Comparison of ENCODE assay signal across 2 cellular contexts in the genomic region with DNA sequence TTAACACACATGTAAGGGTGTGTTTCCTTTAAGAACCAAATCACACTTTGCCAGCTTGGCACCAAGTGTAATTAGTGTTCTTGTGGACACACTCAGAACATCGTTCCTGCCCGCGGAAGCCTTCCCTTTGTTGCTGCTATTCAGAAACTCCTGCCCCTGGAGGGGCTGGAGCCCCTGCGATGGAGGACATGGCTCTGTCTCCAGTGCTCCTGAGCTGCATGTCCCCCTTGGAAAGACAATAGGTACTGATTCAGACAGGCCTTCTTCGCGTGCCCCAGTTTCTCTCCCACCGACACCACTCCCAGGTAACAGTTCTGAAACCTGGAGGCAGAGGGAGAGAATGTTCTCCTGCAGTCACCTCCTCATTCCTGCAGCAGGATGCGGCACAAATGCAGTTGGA.
TF ChIP-seq lines count a peak whose summit lies in the region.

No MANE protein-coding gene starts in this region.

TF ChIP-seq in liver, 16 proteins besides CTCF, POLR2A, EP300 and RAD21 (continued from another document):
- TF ChIP-seq TAF1 (conservative IDR thresholded peaks at IDR 0.05) (no peak), FOXA2 (IDR thresholded peaks at IDR 0.05) (no peak), NR2F2 (IDR thresholded peaks at IDR 0.05) (no peak), GABPA (IDR thresholded peaks at IDR 0.05 in 1 of 2, conservative IDR thresholded peaks at IDR 0.05 in 1 of 2) (no peak), HNF4G (IDR thresholded peaks at IDR 0.05) (no peak), EGR1 (IDR thresholded peaks at IDR 0.05; ENCODE audit: low read depth in 2 of 2) (no peak), SP1 (IDR thresholded peaks at IDR 0.05) (no peak), RXRA (IDR thresholded peaks at IDR 0.05) (no peak)
- TF ChIP-seq, protein P1, sequence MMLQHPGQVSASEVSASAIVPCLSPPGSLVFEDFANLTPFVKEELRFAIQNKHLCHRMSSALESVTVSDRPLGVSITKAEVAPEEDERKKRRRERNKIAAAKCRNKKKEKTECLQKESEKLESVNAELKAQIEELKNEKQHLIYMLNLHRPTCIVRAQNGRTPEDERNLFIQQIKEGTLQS (IDR thresholded peaks at IDR 0.05): no peak
- TF ChIP-seq, protein P2, sequence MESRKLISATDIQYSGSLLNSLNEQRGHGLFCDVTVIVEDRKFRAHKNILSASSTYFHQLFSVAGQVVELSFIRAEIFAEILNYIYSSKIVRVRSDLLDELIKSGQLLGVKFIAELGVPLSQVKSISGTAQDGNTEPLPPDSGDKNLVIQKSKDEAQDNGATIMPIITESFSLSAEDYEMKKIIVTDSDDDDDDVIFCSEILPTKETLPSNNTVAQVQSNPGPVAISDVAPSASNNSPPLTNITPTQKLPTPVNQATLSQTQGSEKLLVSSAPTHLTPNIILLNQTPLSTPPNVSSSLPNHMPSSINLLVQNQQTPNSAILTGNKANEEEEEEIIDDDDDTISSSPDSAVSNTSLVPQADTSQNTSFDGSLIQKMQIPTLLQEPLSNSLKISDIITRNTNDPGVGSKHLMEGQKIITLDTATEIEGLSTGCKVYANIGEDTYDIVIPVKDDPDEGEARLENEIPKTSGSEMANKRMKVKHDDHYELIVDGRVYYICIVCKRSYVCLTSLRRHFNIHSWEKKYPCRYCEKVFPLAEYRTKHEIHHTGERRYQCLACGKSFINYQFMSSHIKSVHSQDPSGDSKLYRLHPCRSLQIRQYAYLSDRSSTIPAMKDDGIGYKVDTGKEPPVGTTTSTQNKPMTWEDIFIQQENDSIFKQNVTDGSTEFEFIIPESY (IDR thresholded peaks at IDR 0.05): no peak

TF ChIP-seq in HepG2, 621 proteins besides CTCF, POLR2A, EP300 and RAD21 (continued from another document):
- TF ChIP-seq, protein P3, sequence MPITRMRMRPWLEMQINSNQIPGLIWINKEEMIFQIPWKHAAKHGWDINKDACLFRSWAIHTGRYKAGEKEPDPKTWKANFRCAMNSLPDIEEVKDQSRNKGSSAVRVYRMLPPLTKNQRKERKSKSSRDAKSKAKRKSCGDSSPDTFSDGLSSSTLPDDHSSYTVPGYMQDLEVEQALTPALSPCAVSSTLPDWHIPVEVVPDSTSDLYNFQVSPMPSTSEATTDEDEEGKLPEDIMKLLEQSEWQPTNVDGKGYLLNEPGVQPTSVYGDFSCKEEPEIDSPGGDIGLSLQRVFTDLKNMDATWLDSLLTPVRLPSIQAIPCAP (CRISPR knock-in tag; IDR thresholded peaks at IDR 0.05; ENCODE audit: low read depth): no peak
- TF ChIP-seq MAF1 (CRISPR knock-in tag; IDR thresholded peaks at IDR 0.05; ENCODE audit: borderline replicate concordance) (no peak), THAP11 (CRISPR knock-in tag; IDR thresholded peaks at IDR 0.05) (no peak), JUND (CRISPR knock-in tag; IDR thresholded peaks at IDR 0.05) (no peak), ATF1 (CRISPR knock-in tag; IDR thresholded peaks at IDR 0.05) (no peak), ZNF713 (CRISPR knock-in tag; IDR thresholded peaks at IDR 0.05) (no peak), PTBP1 (IDR thresholded peaks at IDR 0.05; ENCODE audit: low read depth, low read length, poor library complexity, severe bottlenecking) (no peak), RORA (CRISPR knock-in tag; IDR thresholded peaks at IDR 0.05) (no peak), EZH2 (conservative IDR thresholded peaks at IDR 0.05; ENCODE audit: low read depth, low read length) (no peak), RXRB (CRISPR knock-in tag; IDR thresholded peaks at IDR 0.05; ENCODE audit: borderline replicate concordance) (no peak), HOXA5 (CRISPR knock-in tag; IDR thresholded peaks at IDR 0.05) (no peak)
- TF ChIP-seq, protein P4, sequence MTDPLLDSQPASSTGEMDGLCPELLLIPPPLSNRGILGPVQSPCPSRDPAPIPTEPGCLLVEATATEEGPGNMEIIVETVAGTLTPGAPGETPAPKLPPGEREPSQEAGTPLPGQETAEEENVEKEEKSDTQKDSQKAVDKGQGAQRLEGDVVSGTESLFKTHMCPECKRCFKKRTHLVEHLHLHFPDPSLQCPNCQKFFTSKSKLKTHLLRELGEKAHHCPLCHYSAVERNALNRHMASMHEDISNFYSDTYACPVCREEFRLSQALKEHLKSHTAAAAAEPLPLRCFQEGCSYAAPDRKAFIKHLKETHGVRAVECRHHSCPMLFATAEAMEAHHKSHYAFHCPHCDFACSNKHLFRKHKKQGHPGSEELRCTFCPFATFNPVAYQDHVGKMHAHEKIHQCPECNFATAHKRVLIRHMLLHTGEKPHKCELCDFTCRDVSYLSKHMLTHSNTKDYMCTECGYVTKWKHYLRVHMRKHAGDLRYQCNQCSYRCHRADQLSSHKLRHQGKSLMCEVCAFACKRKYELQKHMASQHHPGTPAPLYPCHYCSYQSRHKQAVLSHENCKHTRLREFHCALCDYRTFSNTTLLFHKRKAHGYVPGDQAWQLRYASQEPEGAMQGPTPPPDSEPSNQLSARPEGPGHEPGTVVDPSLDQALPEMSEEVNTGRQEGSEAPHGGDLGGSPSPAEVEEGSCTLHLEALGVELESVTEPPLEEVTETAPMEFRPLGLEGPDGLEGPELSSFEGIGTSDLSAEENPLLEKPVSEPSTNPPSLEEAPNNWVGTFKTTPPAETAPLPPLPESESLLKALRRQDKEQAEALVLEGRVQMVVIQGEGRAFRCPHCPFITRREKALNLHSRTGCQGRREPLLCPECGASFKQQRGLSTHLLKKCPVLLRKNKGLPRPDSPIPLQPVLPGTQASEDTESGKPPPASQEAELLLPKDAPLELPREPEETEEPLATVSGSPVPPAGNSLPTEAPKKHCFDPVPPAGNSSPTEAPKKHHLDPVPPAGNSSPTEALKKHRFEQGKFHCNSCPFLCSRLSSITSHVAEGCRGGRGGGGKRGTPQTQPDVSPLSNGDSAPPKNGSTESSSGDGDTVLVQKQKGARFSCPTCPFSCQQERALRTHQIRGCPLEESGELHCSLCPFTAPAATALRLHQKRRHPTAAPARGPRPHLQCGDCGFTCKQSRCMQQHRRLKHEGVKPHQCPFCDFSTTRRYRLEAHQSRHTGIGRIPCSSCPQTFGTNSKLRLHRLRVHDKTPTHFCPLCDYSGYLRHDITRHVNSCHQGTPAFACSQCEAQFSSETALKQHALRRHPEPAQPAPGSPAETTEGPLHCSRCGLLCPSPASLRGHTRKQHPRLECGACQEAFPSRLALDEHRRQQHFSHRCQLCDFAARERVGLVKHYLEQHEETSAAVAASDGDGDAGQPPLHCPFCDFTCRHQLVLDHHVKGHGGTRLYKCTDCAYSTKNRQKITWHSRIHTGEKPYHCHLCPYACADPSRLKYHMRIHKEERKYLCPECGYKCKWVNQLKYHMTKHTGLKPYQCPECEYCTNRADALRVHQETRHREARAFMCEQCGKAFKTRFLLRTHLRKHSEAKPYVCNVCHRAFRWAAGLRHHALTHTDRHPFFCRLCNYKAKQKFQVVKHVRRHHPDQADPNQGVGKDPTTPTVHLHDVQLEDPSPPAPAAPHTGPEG (CRISPR knock-in tag; IDR thresholded peaks at IDR 0.05): no peak
- TF ChIP-seq, protein P5, sequence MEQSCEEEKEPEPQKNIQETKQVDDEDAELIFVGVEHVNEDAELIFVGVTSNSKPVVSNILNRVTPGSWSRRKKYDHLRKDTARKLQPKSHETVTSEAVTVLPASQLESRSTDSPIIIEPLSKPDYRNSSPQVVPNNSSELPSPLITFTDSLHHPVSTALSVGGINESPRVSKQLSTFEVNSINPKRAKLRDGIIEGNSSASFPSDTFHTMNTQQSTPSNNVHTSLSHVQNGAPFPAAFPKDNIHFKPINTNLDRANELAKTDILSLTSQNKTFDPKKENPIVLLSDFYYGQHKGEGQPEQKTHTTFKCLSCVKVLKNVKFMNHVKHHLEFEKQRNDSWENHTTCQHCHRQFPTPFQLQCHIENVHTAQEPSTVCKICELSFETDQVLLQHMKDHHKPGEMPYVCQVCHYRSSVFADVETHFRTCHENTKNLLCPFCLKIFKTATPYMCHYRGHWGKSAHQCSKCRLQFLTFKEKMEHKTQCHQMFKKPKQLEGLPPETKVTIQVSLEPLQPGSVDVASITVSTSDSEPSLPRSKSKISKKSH (CRISPR knock-in tag; IDR thresholded peaks at IDR 0.05; ENCODE audit: borderline replicate concordance): no peak
- TF ChIP-seq, protein P6, sequence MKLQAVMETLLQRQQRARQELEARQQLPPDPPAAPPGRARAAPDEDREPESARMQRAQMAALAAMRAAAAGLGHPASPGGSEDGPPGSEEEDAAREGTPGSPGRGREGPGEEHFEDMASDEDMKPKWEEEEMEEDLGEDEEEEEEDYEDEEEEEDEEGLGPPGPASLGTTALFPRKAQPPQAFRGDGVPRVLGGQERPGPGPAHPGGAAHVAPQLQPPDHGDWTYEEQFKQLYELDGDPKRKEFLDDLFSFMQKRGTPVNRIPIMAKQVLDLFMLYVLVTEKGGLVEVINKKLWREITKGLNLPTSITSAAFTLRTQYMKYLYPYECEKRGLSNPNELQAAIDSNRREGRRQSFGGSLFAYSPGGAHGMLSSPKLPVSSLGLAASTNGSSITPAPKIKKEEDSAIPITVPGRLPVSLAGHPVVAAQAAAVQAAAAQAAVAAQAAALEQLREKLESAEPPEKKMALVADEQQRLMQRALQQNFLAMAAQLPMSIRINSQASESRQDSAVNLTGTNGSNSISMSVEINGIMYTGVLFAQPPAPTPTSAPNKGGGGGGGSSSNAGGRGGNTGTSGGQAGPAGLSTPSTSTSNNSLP (IDR thresholded peaks at IDR 0.05; ENCODE audit: low read depth, low read length): no peak
- TF ChIP-seq, protein P7, sequence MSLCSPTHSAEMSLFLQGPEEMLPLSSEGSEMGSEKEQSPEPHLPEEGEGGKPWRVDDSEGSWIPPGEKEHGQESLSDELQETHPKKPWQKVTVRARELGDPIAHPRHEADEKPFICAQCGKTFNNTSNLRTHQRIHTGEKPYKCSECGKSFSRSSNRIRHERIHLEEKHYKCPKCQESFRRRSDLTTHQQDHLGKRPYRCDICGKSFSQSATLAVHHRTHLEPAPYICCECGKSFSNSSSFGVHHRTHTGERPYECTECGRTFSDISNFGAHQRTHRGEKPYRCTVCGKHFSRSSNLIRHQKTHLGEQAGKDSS (CRISPR knock-in tag; IDR thresholded peaks at IDR 0.05; ENCODE audit: borderline replicate concordance, low read depth): no peak
- TF ChIP-seq, protein P2 (CRISPR knock-in tag; IDR thresholded peaks at IDR 0.05): no peak
- TF ChIP-seq, protein P8, sequence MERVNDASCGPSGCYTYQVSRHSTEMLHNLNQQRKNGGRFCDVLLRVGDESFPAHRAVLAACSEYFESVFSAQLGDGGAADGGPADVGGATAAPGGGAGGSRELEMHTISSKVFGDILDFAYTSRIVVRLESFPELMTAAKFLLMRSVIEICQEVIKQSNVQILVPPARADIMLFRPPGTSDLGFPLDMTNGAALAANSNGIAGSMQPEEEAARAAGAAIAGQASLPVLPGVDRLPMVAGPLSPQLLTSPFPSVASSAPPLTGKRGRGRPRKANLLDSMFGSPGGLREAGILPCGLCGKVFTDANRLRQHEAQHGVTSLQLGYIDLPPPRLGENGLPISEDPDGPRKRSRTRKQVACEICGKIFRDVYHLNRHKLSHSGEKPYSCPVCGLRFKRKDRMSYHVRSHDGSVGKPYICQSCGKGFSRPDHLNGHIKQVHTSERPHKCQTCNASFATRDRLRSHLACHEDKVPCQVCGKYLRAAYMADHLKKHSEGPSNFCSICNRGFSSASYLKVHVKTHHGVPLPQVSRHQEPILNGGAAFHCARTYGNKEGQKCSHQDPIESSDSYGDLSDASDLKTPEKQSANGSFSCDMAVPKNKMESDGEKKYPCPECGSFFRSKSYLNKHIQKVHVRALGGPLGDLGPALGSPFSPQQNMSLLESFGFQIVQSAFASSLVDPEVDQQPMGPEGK (CRISPR knock-in tag; IDR thresholded peaks at IDR 0.05): no peak
